1 cellular context compared by ENCODE assay signal in the genomic region with DNA sequence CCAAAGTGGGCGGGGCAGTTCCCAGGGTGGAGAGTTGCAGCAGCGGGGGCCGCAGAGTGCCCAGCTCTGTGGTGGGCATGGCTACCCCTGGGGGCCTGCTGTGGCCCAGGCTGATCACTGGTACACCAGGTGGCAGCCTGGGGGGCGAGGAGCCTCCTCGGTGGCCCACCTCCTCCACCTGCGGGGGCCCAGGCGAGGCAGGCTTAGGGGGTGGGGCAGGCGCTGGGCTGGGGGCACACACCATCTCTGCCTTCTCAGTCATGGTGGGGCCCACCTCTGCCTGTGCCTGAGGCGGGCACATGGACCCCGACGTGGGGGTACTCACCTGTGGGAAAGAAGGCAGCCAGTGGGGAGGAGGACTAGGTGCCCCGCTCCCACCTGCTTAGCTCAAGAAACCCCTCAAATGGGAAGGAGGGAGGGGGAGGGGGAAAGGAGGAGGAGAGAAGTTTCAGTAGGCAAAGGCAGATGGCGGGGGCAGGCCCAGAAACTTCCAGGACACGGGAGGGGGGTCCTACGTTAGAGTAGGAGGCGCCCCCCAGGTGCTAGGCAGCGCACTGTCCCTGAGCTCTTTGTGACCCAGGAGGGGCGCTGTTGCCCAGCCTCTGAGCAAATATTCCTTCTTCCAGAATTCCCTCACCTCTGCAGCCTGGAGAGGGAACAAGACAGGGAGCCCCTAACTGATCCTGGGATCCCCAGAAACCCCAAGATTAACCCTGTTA.
A peak's percentile ranks its signal among the peaks of the same experiment; 100 is the strongest.
TF ChIP-seq lines count a peak whose summit lies in the region.

No MANE protein-coding gene starts in this region.

TF ChIP-seq in HEK293, 187 proteins besides CTCF, POLR2A, EP300 and RAD21 (continued from another document):
- TF ChIP-seq, protein P1, sequence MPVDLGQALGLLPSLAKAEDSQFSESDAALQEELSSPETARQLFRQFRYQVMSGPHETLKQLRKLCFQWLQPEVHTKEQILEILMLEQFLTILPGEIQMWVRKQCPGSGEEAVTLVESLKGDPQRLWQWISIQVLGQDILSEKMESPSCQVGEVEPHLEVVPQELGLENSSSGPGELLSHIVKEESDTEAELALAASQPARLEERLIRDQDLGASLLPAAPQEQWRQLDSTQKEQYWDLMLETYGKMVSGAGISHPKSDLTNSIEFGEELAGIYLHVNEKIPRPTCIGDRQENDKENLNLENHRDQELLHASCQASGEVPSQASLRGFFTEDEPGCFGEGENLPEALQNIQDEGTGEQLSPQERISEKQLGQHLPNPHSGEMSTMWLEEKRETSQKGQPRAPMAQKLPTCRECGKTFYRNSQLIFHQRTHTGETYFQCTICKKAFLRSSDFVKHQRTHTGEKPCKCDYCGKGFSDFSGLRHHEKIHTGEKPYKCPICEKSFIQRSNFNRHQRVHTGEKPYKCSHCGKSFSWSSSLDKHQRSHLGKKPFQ (tag by site-specific recombination; IDR thresholded peaks at IDR 0.05), result no peak
- TF ChIP-seq SP2 (tag by site-specific recombination; IDR thresholded peaks at IDR 0.05), result no peak
- TF ChIP-seq, protein P2, sequence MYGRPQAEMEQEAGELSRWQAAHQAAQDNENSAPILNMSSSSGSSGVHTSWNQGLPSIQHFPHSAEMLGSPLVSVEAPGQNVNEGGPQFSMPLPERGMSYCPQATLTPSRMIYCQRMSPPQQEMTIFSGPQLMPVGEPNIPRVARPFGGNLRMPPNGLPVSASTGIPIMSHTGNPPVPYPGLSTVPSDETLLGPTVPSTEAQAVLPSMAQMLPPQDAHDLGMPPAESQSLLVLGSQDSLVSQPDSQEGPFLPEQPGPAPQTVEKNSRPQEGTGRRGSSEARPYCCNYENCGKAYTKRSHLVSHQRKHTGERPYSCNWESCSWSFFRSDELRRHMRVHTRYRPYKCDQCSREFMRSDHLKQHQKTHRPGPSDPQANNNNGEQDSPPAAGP (tag by site-specific recombination; IDR thresholded peaks at IDR 0.05), result no peak
- peak; percentile 26; the same call in 1 of the 2 replicates for TF ChIP-seq ZNF600 (tag by site-specific recombination; IDR thresholded peaks at IDR 0.05)
